In the genomic region with DNA sequence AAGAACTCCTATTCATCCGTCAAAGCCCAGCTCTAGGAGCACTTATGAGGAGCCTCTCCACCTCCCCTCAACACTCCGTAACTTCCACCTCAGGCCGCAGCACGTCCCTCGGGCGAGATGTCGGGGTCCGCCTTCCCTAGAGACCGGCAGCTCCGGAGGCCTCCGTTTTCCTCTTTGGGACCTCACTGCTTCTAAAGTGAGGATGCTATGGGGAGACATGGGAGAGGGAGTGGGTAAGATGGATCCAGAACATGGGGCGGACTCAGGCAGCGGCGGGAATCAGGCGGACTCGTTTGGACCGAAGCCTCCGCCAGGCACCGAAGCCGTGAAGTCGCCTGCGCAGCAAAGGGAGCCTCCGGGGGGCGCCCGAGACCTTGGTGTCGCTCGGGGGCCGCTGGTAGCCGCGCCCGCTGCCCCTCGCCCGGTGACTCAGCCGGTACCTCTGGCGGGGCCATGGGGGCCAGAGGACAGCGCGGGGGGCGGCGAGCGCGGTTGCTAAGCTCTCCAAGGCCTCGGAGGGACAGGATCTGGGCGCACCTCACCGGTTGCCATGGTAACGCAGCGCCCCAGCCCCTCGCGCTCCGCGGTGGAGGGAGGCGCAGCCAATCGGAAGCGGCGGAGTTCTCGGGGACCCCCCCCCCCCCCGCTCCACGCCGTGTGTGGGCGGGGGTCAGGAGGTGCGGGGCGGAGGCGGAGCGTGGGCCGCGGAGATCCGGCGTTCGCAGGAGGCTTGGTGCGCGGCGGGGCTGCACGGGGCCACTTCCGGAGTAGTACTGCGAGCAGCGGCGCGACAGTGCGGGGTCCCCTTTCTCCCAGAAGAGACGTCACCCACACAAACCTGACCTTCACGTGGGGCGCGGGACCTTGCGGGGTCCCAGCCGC, we compare ENCODE assay signal across 1 cellular context.
TF ChIP-seq lines count a peak whose summit lies in the region.

No MANE protein-coding gene starts in this region.

TF ChIP-seq in neural cell, 6 proteins besides CTCF, POLR2A, EP300 and RAD21:
- TF ChIP-seq EZH2 (IDR thresholded peaks at IDR 0.05; ENCODE audit: borderline replicate concordance, insufficient read depth, low read length, poor library complexity, severe bottlenecking) = no peak
- no peak for TF ChIP-seq REST (IDR thresholded peaks at IDR 0.05; ENCODE audit: borderline replicate concordance)
- peak; percentile 23 for TF ChIP-seq SMC3 (conservative IDR thresholded peaks at IDR 0.05; ENCODE audit: poor library complexity)
- no peak for TF ChIP-seq TAF1 (IDR thresholded peaks at IDR 0.05; ENCODE audit: low read depth)
- peak; percentile 42 for TF ChIP-seq MXI1 (conservative IDR thresholded peaks at IDR 0.05; ENCODE audit: poor library complexity, severe bottlenecking)
- peak; percentile 5 for TF ChIP-seq POLR2AphosphoS5 (IDR thresholded peaks at IDR 0.05)
TF ChIP-seq in neural cell: peak in this region for 3.
